8 cellular contexts compared by ENCODE assay signal in genomic region chr6:31665501-31666336, GRCh38. TPM values are rescaled to one million over a fixed set of nuclear protein-coding genes. Genes with fewer than 3 reads are reported as not detected.
DNase-seq lines count a peak whose midpoint lies in the region; FAIRE-seq and TF ChIP-seq lines count a peak whose summit lies in the region.

Gene CSNK2B, plus strand, starts transcription at chr6:31666080. Its CDS starts 752 bp downstream, at chr6:31666832.

- CTCF ChIA-PET in HEK293T (lab: Yijun Ruan, JAX), result interaction anchor here (0.9 kb wide), 1 partner anchor 70 kb away, joined by 4 read pairs; no protein-coding TSS in a partner anchor

- DNase-seq in GM03348 (ENCODE audit: low spot score), result peak; percentile 97
- peak; percentile 98 for DNase-seq in HEK293T (ENCODE audit: extremely low spot score)
- peak; percentile 98 for DNase-seq in MV-4-11 (lab: John Stamatoyannopoulos, UW)
- DNase-seq in SK-MEL-5 (ENCODE audit: low read depth, low spot score), result peak; percentile 98
- peak; percentile 99 for DNase-seq in activated naive CD4-positive, alpha-beta T cell treated with Interleukin-2 at 50 U/mL for 16 hours
- peak; percentile 95 to 98 for DNase-seq in frontal cortex (ENCODE audit: low spot score in 2 of 2)
- peak; percentile 82 for DNase-seq in non-pigmented ciliary epithelial cell (ENCODE audit: low read depth)
- peak; percentile 99 for DNase-seq in superior temporal gyrus (ENCODE audit: extremely low spot score)

- POLR2A ChIA-PET in HEK293T (lab: Yijun Ruan, JAX), result interaction anchor here (0.6 to 5.4 kb wide), 19 partner anchors 9 to 161 kb away, joined by 3 to 138 read pairs (median 4); partner anchors contain the start of genes ABHD16A, APOM, BAG6 and DDX39B

- in situ Hi-C loops in SK-MEL-5 (cut with HindIII; ENCODE audit: low pct_unique_long_range_greater_than_20kb, low sequenced_read_pairs), result no loop called here

- FAIRE-seq in frontal cortex (lab: Jason Lieb, UNC), result no peak

TF ChIP-seq in HEK293T, 16 proteins besides CTCF, POLR2A, EP300 and RAD21:
- TF ChIP-seq FOXM1 (IDR thresholded peaks at IDR 0.05; ENCODE audit: borderline replicate concordance), result 0 out of 2 replicates have a peak, but pooled peaks have one; percentile 17
- TF ChIP-seq PKNOX1 (IDR thresholded peaks at IDR 0.05), result peak; percentile 70
- peak; percentile 62 for TF ChIP-seq L3MBTL2 (conservative IDR thresholded peaks at IDR 0.05)
- no peak for TF ChIP-seq SUZ12 (IDR thresholded peaks at IDR 0.05)
- 0 out of 2 replicates have a peak, but pooled peaks have one; percentile 29 for TF ChIP-seq ARNT (IDR thresholded peaks at IDR 0.05)
- TF ChIP-seq SP1 (IDR thresholded peaks at IDR 0.05), result no peak
- no peak for TF ChIP-seq TARDBP (IDR thresholded peaks at IDR 0.05)
- TF ChIP-seq ELF4 (IDR thresholded peaks at IDR 0.05), result peak; percentile 81
- no peak for TF ChIP-seq FOXA1 (IDR thresholded peaks at IDR 0.05)

RNA-seq across cellular contexts. Expression of gene CSNK2B, which starts in this region (rescaled TPM):
- 213 and 226 TPM in 2 replicates for total RNA-seq in SK-MEL-5 (2014; rRNA removed; shearing (Covaris generic))
- polyA plus RNA-seq in SK-MEL-5 (2015; cell fraction: cytosol; rRNA removed), result 236 and 315 TPM in 2 replicates
- 213 and 221 TPM in 2 replicates for polyA plus RNA-seq in SK-MEL-5 (2015; cell fraction: nucleus; rRNA removed)
- total RNA-seq in frontal cortex, result 66.0 TPM

Comparison
In these comparisons a context has a peak if more than half of its experiments do, and no peak if none do; other contexts are left out.
1. Peak in every context shown above with its lines: DNase-seq.